ENCODE assay signal across 20 cellular contexts in the genomic region with DNA sequence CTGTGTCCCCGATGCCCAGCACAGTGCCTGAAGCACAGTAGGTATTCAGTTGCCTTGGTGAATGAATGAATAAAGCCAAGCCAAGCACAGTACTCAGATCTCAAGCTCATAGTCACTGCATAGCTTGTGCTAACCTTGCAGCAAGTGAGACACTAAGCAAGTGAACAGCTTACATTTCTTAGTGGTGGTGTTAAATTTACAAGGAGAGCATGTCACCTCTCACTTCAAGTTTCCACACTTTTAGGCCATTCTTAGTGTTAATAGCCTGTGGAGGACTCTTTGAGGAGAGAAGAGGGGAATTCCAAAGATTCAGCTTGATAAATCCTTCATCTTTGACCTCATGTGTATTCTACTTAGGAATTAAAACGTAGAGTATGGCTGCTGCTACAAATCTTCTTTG.
DNase-seq lines count a peak whose midpoint lies in the region; ATAC-seq, FAIRE-seq and TF ChIP-seq lines count a peak whose summit lies in the region.
"Had no signal": no experiment of that assay in that cellular context is flagged by ENCODE, and none has a peak within 500 bp of the region (broad histone marks: within the 10 kb centered on the region; RNA-seq: fewer than 3 reads in every experiment).

No MANE protein-coding gene starts in this region.

- no peaks in the 10 kb centered on the region for H3K9me3 Mint-ChIP-seq in T-helper 1 cell treated with Interleukin-12 subunit alpha and Interleukin-12 subunit beta and Interleukin-4 antibody, amounts not matched to agents 30 μg/mL and 1 μg/mL, for 36 hours
- no peaks in the 10 kb centered on the region for H3K9me3 Mint-ChIP-seq in activated T-helper 2 cell treated with anti-CD3 and anti-CD28 coated beads, Interferon-gamma antibody, Interleukin-2, Interleukin-4, amounts not matched to agents 10 μg/mL and 5 μg/mL and 100 μg/mL, durations not matched to agents 14 hours and 24 hours and 36 hours
- no peaks in the 10 kb centered on the region for H3K9me3 Mint-ChIP-seq in mesothelial cell of epicardium
- no peaks in the 10 kb centered on the region for H3K9me3 Mint-ChIP-seq in activated T-helper 17 cell treated with anti-CD3 and anti-CD28 coated beads, Interleukin-2, amount 50 U/mL, for 72 hours

- H3K9me3 ChIP-seq in pancreas, result no peaks in the 10 kb centered on the region
- H3K9me3 ChIP-seq: sigmoid colon had no signal

- H3K36me3 ChIP-seq in pancreas, result no peaks in the 10 kb centered on the region
- H3K36me3 ChIP-seq: sigmoid colon had no signal

- ATAC-seq in pancreas, result no peak
- ATAC-seq in activated T-helper 17 cell treated with anti-CD3 and anti-CD28 coated beads, Interleukin-2, amount 50 U/mL, for 72 hours (replicated peaks), result no peak
- ATAC-seq: HCT116 had no signal

- no peak overlapping the region for H3K4me3 Mint-ChIP-seq in T-helper 1 cell treated with Interleukin-12 subunit alpha and Interleukin-12 subunit beta and Interleukin-4 antibody, amounts not matched to agents 30 μg/mL and 1 μg/mL, for 36 hours
- no peak overlapping the region for H3K4me3 Mint-ChIP-seq in activated T-helper 2 cell treated with anti-CD3 and anti-CD28 coated beads, Interferon-gamma antibody, Interleukin-2, Interleukin-4, amounts not matched to agents 10 μg/mL and 5 μg/mL and 100 μg/mL, durations not matched to agents 14 hours and 24 hours and 36 hours (ENCODE audit: low read depth)
- H3K4me3 Mint-ChIP-seq in mesothelial cell of epicardium, result no peak overlapping the region
- no peak overlapping the region for H3K4me3 Mint-ChIP-seq in activated T-helper 17 cell treated with anti-CD3 and anti-CD28 coated beads, Interleukin-2, amount 50 U/mL, for 72 hours

- FAIRE-seq in pancreas (lab: Jason Lieb, UNC), result no peak
- FAIRE-seq: GM18507, GM19239 had no signal

- no peak overlapping the region for H3K27ac ChIP-seq in pancreas
- H3K27ac ChIP-seq: C4-2B, RWPE1 had no signal

- peak overlapping the region; percentile 41 for H3K27ac Mint-ChIP-seq in T-helper 1 cell treated with Interleukin-12 subunit alpha and Interleukin-12 subunit beta and Interleukin-4 antibody, amounts not matched to agents 30 μg/mL and 1 μg/mL, for 36 hours
- H3K27ac Mint-ChIP-seq in activated T-helper 2 cell treated with anti-CD3 and anti-CD28 coated beads, Interferon-gamma antibody, Interleukin-2, Interleukin-4, amounts not matched to agents 10 μg/mL and 5 μg/mL and 100 μg/mL, durations not matched to agents 14 hours and 24 hours and 36 hours, result peak overlapping the region; percentile 57
- peak overlapping the region; percentile 82 for H3K27ac Mint-ChIP-seq in mesothelial cell of epicardium
- no peak overlapping the region for H3K27ac Mint-ChIP-seq in activated T-helper 17 cell treated with anti-CD3 and anti-CD28 coated beads, Interleukin-2, amount 50 U/mL, for 72 hours

- H3K4me3 ChIP-seq in pancreas, result no peak overlapping the region
- H3K4me3 ChIP-seq: sigmoid colon had no signal

- peaks cover 24% of the 10 kb centered on the region for H3K4me1 Mint-ChIP-seq in T-helper 1 cell treated with Interleukin-12 subunit alpha and Interleukin-12 subunit beta and Interleukin-4 antibody, amounts not matched to agents 30 μg/mL and 1 μg/mL, for 36 hours (ENCODE audit: low read depth)
- H3K4me1 Mint-ChIP-seq in activated T-helper 2 cell treated with anti-CD3 and anti-CD28 coated beads, Interferon-gamma antibody, Interleukin-2, Interleukin-4, amounts not matched to agents 10 μg/mL and 5 μg/mL and 100 μg/mL, durations not matched to agents 14 hours and 24 hours and 36 hours (ENCODE audit: low read depth), result peaks cover 60% of the 10 kb centered on the region
- H3K4me1 Mint-ChIP-seq in mesothelial cell of epicardium, result peaks cover 40% of the 10 kb centered on the region
- H3K4me1 Mint-ChIP-seq in activated T-helper 17 cell treated with anti-CD3 and anti-CD28 coated beads, Interleukin-2, amount 50 U/mL, for 72 hours, result peaks cover 7% of the 10 kb centered on the region

- intact Hi-C loops in activated T-helper 2 cell treated with anti-CD3 and anti-CD28 coated beads, Interferon-gamma antibody, Interleukin-2, Interleukin-4, amounts not matched to agents 10 μg/mL and 5 μg/mL and 100 μg/mL, durations not matched to agents 14 hours and 24 hours and 36 hours (cut with micrococcal nuclease), result loop anchor here (5.0 kb wide), 1 partner anchor 39 kb away; no protein-coding TSS in a partner anchor
- intact Hi-C loops in pancreas (cut with DNase I), result no loop called here

- no peak for DNase-seq in T-helper 1 cell
- DNase-seq in activated T-helper 2 cell treated with anti-CD3 and anti-CD28 coated beads, Interferon-gamma antibody, Interleukin-2, Interleukin-4, amounts not matched to agents 10 μg/mL and 5 μg/mL and 100 μg/mL, durations not matched to agents 14 hours and 24 hours and 36 hours (ENCODE audit: low spot score), result no peak
- DNase-seq in mesothelial cell of epicardium (ENCODE audit: low spot score in 2 of 2, unreplicated experiment in 2 of 2), result no peak
- no peak for DNase-seq in COR-L47 (lab: John Stamatoyannopoulos, UW)
- no peak for DNase-seq in pancreas
- DNase-seq in NCI-H128 (lab: John Stamatoyannopoulos, UW; ENCODE audit: unreplicated experiment), result no peak
- DNase-seq: 8988T; activated CD4-positive, CD25-positive, alpha-beta regulatory T cell; activated effector memory CD4-positive, alpha-beta T cell treated with anti-CD3 and anti-CD28 coated beads, Interleukin-2, amount 50 U/mL, for 16 hours; amygdala; NCI-H146; sigmoid colon; stimulated activated CD4-positive, alpha-beta T cell treated with anti-CD3 and anti-CD28 coated beads, Interleukin-1b, Interleukin-23, amount 100 ng/mL, for 48 hours had no signal

- no peaks in the 10 kb centered on the region for H3K27me3 Mint-ChIP-seq in T-helper 1 cell treated with Interleukin-12 subunit alpha and Interleukin-12 subunit beta and Interleukin-4 antibody, amounts not matched to agents 30 μg/mL and 1 μg/mL, for 36 hours (ENCODE audit: low read depth)
- H3K27me3 Mint-ChIP-seq in activated T-helper 2 cell treated with anti-CD3 and anti-CD28 coated beads, Interferon-gamma antibody, Interleukin-2, Interleukin-4, amounts not matched to agents 10 μg/mL and 5 μg/mL and 100 μg/mL, durations not matched to agents 14 hours and 24 hours and 36 hours (ENCODE audit: low read depth), result no peaks in the 10 kb centered on the region
- no peaks in the 10 kb centered on the region for H3K27me3 Mint-ChIP-seq in mesothelial cell of epicardium (ENCODE audit: low read depth)
- no peaks in the 10 kb centered on the region for H3K27me3 Mint-ChIP-seq in activated T-helper 17 cell treated with anti-CD3 and anti-CD28 coated beads, Interleukin-2, amount 50 U/mL, for 72 hours

- WGBS in pancreas, 2 donors, result 82 to 83% methylated on average over 2 of the region's 2 CpGs

- peaks cover 6% of the 10 kb centered on the region for H3K36me3 Mint-ChIP-seq in T-helper 1 cell treated with Interleukin-12 subunit alpha and Interleukin-12 subunit beta and Interleukin-4 antibody, amounts not matched to agents 30 μg/mL and 1 μg/mL, for 36 hours (ENCODE audit: low read depth)
- H3K36me3 Mint-ChIP-seq in activated T-helper 2 cell treated with anti-CD3 and anti-CD28 coated beads, Interferon-gamma antibody, Interleukin-2, Interleukin-4, amounts not matched to agents 10 μg/mL and 5 μg/mL and 100 μg/mL, durations not matched to agents 14 hours and 24 hours and 36 hours (ENCODE audit: low read depth), result peaks cover 41% of the 10 kb centered on the region
- no peaks in the 10 kb centered on the region for H3K36me3 Mint-ChIP-seq in mesothelial cell of epicardium
- peaks cover 16% of the 10 kb centered on the region for H3K36me3 Mint-ChIP-seq in activated T-helper 17 cell treated with anti-CD3 and anti-CD28 coated beads, Interleukin-2, amount 50 U/mL, for 72 hours (ENCODE audit: low read depth)

- H3K27me3 ChIP-seq in pancreas, result no peaks in the 10 kb centered on the region
- H3K27me3 ChIP-seq: sigmoid colon had no signal

- no peak for TF ChIP-seq CTCF in mesothelial cell of epicardium (IDR thresholded peaks at IDR 0.05; ENCODE audit: unreplicated experiment)
- TF ChIP-seq CTCF in pancreas (IDR thresholded peaks at IDR 0.05), result no peak

- H3K4me1 ChIP-seq in pancreas, result no peaks in the 10 kb centered on the region
